16 cellular contexts compared by ENCODE assay signal in genomic region chr10:75284097-75284485, GRCh38. TPM values are rescaled to one million over a fixed set of nuclear protein-coding genes. Genes with fewer than 3 reads are reported as not detected.
DNase-seq lines count a peak whose midpoint lies in the region; ATAC-seq, FAIRE-seq and TF ChIP-seq lines count a peak whose summit lies in the region.
"Had no signal": no experiment of that assay in that cellular context is flagged by ENCODE, and none has a peak within 500 bp of the region (broad histone marks: within the 10 kb centered on the region; RNA-seq: fewer than 3 reads in every experiment).

No MANE protein-coding gene starts in this region.

- H3K27ac Mint-ChIP-seq in H9 (no peak overlapping the region), astrocyte (ENCODE audit: unreplicated experiment) (no peak overlapping the region)
- no peak overlapping the region for H3K27ac Mint-ChIP-seq in activated CD4-positive, alpha-beta memory T cell treated with anti-CD3 and anti-CD28 coated beads, Interleukin-2, amount 10 ng/mL, durations not matched to agents 7 days and 5 days
- H3K27ac Mint-ChIP-seq: activated CD8-positive, alpha-beta memory T cell treated with anti-CD3 and anti-CD28 coated beads, Interleukin-2, amount 10 ng/mL, durations not matched to agents 7 days and 5 days had no signal

- H3K4me3 Mint-ChIP-seq in H9: peak overlapping the region in 1 of 2 experiments; percentile 88; a peak in 3 of 5 replicates
- H3K4me3 Mint-ChIP-seq in astrocyte (ENCODE audit: unreplicated experiment): no peak overlapping the region
- H3K4me3 Mint-ChIP-seq in activated CD4-positive, alpha-beta memory T cell treated with anti-CD3 and anti-CD28 coated beads, Interleukin-2, amount 10 ng/mL, durations not matched to agents 7 days and 5 days: no peak overlapping the region
- H3K4me3 Mint-ChIP-seq: activated CD8-positive, alpha-beta memory T cell treated with anti-CD3 and anti-CD28 coated beads, Interleukin-2, amount 10 ng/mL, durations not matched to agents 7 days and 5 days; naive thymus-derived CD8-positive, alpha-beta T cell had no signal

- no peak overlapping the region for H2BK12ac ChIP-seq in H9 (ENCODE audit: insufficient read length, low read depth, low read length)

- H2BK20ac ChIP-seq in H9 (ENCODE audit: low read depth, low read length, poor library complexity, severe bottlenecking): no peak overlapping the region

- no peaks in the 10 kb centered on the region; the same call in 1 of the 2 replicates for H3K27me3 ChIP-seq in H9 (ENCODE audit: insufficient read depth, low read length)
- H3K27me3 ChIP-seq in astrocyte (ENCODE audit: insufficient read depth, low read length): peaks cover 11% of the 10 kb centered on the region
- H3K27me3 ChIP-seq in sigmoid colon: no peaks in the 10 kb centered on the region

- H3K18ac ChIP-seq in H9 (ENCODE audit: insufficient read length, low read depth, low read length): no peak overlapping the region

- H3K4me1 ChIP-seq in H9 (ENCODE audit: insufficient read depth, low read length) (peaks cover 3% of the 10 kb centered on the region; the same call in 1 of the 2 replicates), astrocyte (ENCODE audit: insufficient read depth, low read length) (no peaks in the 10 kb centered on the region), sigmoid colon (peaks cover 0 to 17% (median 15%) of the 10 kb centered on the region in 4 donors)
- H3K4me1 ChIP-seq: SJSA1 had no signal

- H3K9me3 ChIP-seq in H9 (ENCODE audit: control insufficient read depth, low read depth, low read length) (no peaks in the 10 kb centered on the region), astrocyte (ENCODE audit: insufficient read depth, low read depth, low read length) (no peaks in the 10 kb centered on the region), sigmoid colon (no peaks in the 10 kb centered on the region)
- H3K9me3 ChIP-seq: SJSA1 had no signal

- H3K79me1 ChIP-seq in H9 (ENCODE audit: insufficient read depth, low read depth, low read length, poor library complexity, severe bottlenecking): no peaks in the 10 kb centered on the region

- no peak overlapping the region for H3K27ac ChIP-seq in H9 (ENCODE audit: insufficient read length, low read depth, low read length)
- no peak overlapping the region for H3K27ac ChIP-seq in astrocyte (ENCODE audit: low read depth, low read length)
- peak overlapping the region; percentile 39 to 57 (median 41) for H3K27ac ChIP-seq in sigmoid colon
- H3K27ac ChIP-seq: SJSA1 had no signal

- no peak overlapping the region for H2BK15ac ChIP-seq in H9 (ENCODE audit: low read depth, low read length)

- no peak for TF ChIP-seq POLR2A in sigmoid colon (IDR thresholded peaks at IDR 0.05)

- WGBS in H9 (ENCODE audit: extremely low coverage, insufficient read length, low lambda C conversion rate): no CpG with 5 or more reads among the region's 5 CpGs
- 84 to 92% methylated on average over 5 of the region's 5 CpGs for WGBS in sigmoid colon, 2 donors

- intact Hi-C loops in sigmoid colon (cut with DNase I): no loop called here

- no peak overlapping the region for H4K8ac ChIP-seq in H9 (replicated peaks; ENCODE audit: insufficient read length, low read depth, low read length)

- DNase-seq in H9 (no peak), astrocyte (ENCODE audit: low read depth) (no peak), left lobe of liver (ENCODE audit: low spot score) (peak; percentile 3), sigmoid colon (no peak)
- DNase-seq in activated CD4-positive, alpha-beta memory T cell treated with anti-CD3 and anti-CD28 coated beads, Interleukin-2, amount 10 ng/mL, durations not matched to agents 7 days and 5 days: no peak
- DNase-seq: activated CD4-positive, CD25-positive, alpha-beta regulatory T cell treated with anti-CD3 and anti-CD28 coated beads, Interleukin-2, amount 50 U/mL, for 72 hours; activated CD8-positive, alpha-beta memory T cell treated with anti-CD3 and anti-CD28 coated beads, Interleukin-2, amount 10 ng/mL, durations not matched to agents 7 days and 5 days; activated effector memory CD4-positive, alpha-beta T cell treated with Interleukin-2 at 50 U/mL for 16 hours; amniotic stem cell; cerebellar nuclear complex; KBM-7; naive thymus-derived CD8-positive, alpha-beta T cell had no signal

- H3K9me3 Mint-ChIP-seq in H9: peaks cover 0 to 3% of the 10 kb centered on the region in 2 experiments; a peak in 1 of 5 replicates
- peaks cover 15% of the 10 kb centered on the region for H3K9me3 Mint-ChIP-seq in astrocyte (ENCODE audit: unreplicated experiment)
- H3K9me3 Mint-ChIP-seq in activated CD4-positive, alpha-beta memory T cell treated with anti-CD3 and anti-CD28 coated beads, Interleukin-2, amount 10 ng/mL, durations not matched to agents 7 days and 5 days: no peaks in the 10 kb centered on the region
- H3K9me3 Mint-ChIP-seq: naive thymus-derived CD8-positive, alpha-beta T cell had no signal

- no peak overlapping the region for H3K56ac ChIP-seq in H9 (ENCODE audit: insufficient read length, low read depth, low read length)

- H3T11ph ChIP-seq in H9 (ENCODE audit: low read length): no peak overlapping the region

- H3K9ac ChIP-seq in H9 (ENCODE audit: extremely low read depth, insufficient read length, low read length) (no peak overlapping the region), astrocyte (ENCODE audit: low read length) (no peak overlapping the region)

- FAIRE-seq in astrocyte (lab: Jason Lieb, UNC): no peak

- TF ChIP-seq CTCF in H9 (conservative IDR thresholded peaks at IDR 0.05) (no peak), astrocyte (IDR thresholded peaks at IDR 0.05; ENCODE audit: insufficient read depth, low read depth, low read length) (no peak), sigmoid colon (IDR thresholded peaks at IDR 0.05) (no peak)

- no peak for TF ChIP-seq EP300 in sigmoid colon (IDR thresholded peaks at IDR 0.05)

- H3K27me3 Mint-ChIP-seq in H9 (ENCODE audit: low read depth) (peaks cover 57% of the 10 kb centered on the region), astrocyte (ENCODE audit: low read depth, unreplicated experiment) (peaks cover 52% of the 10 kb centered on the region)
- peaks cover 22% of the 10 kb centered on the region for H3K27me3 Mint-ChIP-seq in activated CD4-positive, alpha-beta memory T cell treated with anti-CD3 and anti-CD28 coated beads, Interleukin-2, amount 10 ng/mL, durations not matched to agents 7 days and 5 days

- H2BK5ac ChIP-seq in H9 (ENCODE audit: insufficient read length, low read length): no peak overlapping the region

- ATAC-seq in left lobe of liver (no peak), HG03039 (IDR thresholded peaks at IDR 0.05; ENCODE audit: unreplicated experiment) (no peak), GM21737 (IDR thresholded peaks at IDR 0.05; ENCODE audit: unreplicated experiment) (no peak), HG03432 (IDR thresholded peaks at IDR 0.05; ENCODE audit: unreplicated experiment) (no peak)
- ATAC-seq: activated CD8-positive, alpha-beta memory T cell treated with anti-CD3 and anti-CD28 coated beads, Interleukin-2, amount 10 ng/mL, durations not matched to agents 7 days and 5 days; naive thymus-derived CD8-positive, alpha-beta T cell had no signal

- peak overlapping the region; percentile 91 for H3K4me2 ChIP-seq in H9 (ENCODE audit: insufficient read depth, insufficient read length, low read length)
- peak overlapping the region; percentile 54 for H3K4me2 ChIP-seq in astrocyte (ENCODE audit: low read length)

- H3K4me1 Mint-ChIP-seq in H9 (peaks cover 15 to 20% of the 10 kb centered on the region in 2 experiments), astrocyte (ENCODE audit: low read depth, unreplicated experiment) (peaks cover 8% of the 10 kb centered on the region)
- H3K4me1 Mint-ChIP-seq in activated CD4-positive, alpha-beta memory T cell treated with anti-CD3 and anti-CD28 coated beads, Interleukin-2, amount 10 ng/mL, durations not matched to agents 7 days and 5 days: no peaks in the 10 kb centered on the region
- H3K4me1 Mint-ChIP-seq: activated CD8-positive, alpha-beta memory T cell treated with anti-CD3 and anti-CD28 coated beads, Interleukin-2, amount 10 ng/mL, durations not matched to agents 7 days and 5 days had no signal

- no peak overlapping the region for H3K23ac ChIP-seq in H9 (ENCODE audit: insufficient read length, low read depth, low read length)

- no peaks in the 10 kb centered on the region for H4K20me1 ChIP-seq in H9 (ENCODE audit: control insufficient read depth, insufficient read depth, insufficient read length)
- H4K20me1 ChIP-seq in astrocyte (ENCODE audit: insufficient read depth, low read length): no peaks in the 10 kb centered on the region

- no peaks in the 10 kb centered on the region for H3K36me3 ChIP-seq in astrocyte (ENCODE audit: insufficient read depth, low read length)
- H3K36me3 ChIP-seq in sigmoid colon: no peaks in the 10 kb centered on the region
- H3K36me3 ChIP-seq: SJSA1 had no signal

- H2AFZ ChIP-seq in H9 (ENCODE audit: low read length): no peak overlapping the region
- peak overlapping the region; percentile 69 for H2AFZ ChIP-seq in astrocyte (ENCODE audit: low read depth, low read length)

- POLR2A ChIA-PET in activated CD4-positive, alpha-beta memory T cell treated with anti-CD3 and anti-CD28 coated beads, Interleukin-2, amount 10 ng/mL, durations not matched to agents 7 days and 5 days (lab: Charles Lee): no interaction called here

- no peak overlapping the region for H4K5ac ChIP-seq in H9 (ENCODE audit: insufficient read length, low read depth, low read length)

- H3K23me2 ChIP-seq in H9 (ENCODE audit: insufficient read length, low read depth, low read length, poor library complexity, severe bottlenecking): no peaks in the 10 kb centered on the region

- no peaks in the 10 kb centered on the region for H3K79me2 ChIP-seq in H9 (ENCODE audit: insufficient read depth, low read length)
- H3K79me2 ChIP-seq in astrocyte (ENCODE audit: insufficient read depth, low read length): no peaks in the 10 kb centered on the region

- H2BK120ac ChIP-seq in H9 (ENCODE audit: low read depth, low read length, poor library complexity, severe bottlenecking): no peak overlapping the region

- no peak overlapping the region for H3K4ac ChIP-seq in H9 (ENCODE audit: low read depth, low read length)

- no peaks in the 10 kb centered on the region for H3K36me3 Mint-ChIP-seq in H9 (ENCODE audit: insufficient read depth in 1 of 3, low read depth in 3 of 3)
- no peaks in the 10 kb centered on the region for H3K36me3 Mint-ChIP-seq in astrocyte (ENCODE audit: low read depth, unreplicated experiment)
- no peaks in the 10 kb centered on the region for H3K36me3 Mint-ChIP-seq in activated CD4-positive, alpha-beta memory T cell treated with anti-CD3 and anti-CD28 coated beads, Interleukin-2, amount 10 ng/mL, durations not matched to agents 7 days and 5 days (ENCODE audit: low read depth)
- H3K36me3 Mint-ChIP-seq: activated CD8-positive, alpha-beta memory T cell treated with anti-CD3 and anti-CD28 coated beads, Interleukin-2, amount 10 ng/mL, durations not matched to agents 7 days and 5 days; naive thymus-derived CD8-positive, alpha-beta T cell had no signal

- CTCF ChIA-PET in activated CD4-positive, alpha-beta memory T cell treated with anti-CD3 and anti-CD28 coated beads, Interleukin-2, amount 10 ng/mL, durations not matched to agents 7 days and 5 days (lab: Charles Lee): no interaction called here

- H3K4me3 ChIP-seq in astrocyte (ENCODE audit: insufficient read depth, low read depth, low read length): no peak overlapping the region
- no peak overlapping the region for H3K4me3 ChIP-seq in sigmoid colon
- H3K4me3 ChIP-seq: SJSA1 had no signal

- no peak overlapping the region for H4K91ac ChIP-seq in H9 (ENCODE audit: insufficient read length, low read depth, low read length)

- H3K14ac ChIP-seq in H9 (ENCODE audit: insufficient read depth, low read length): no peak overlapping the region

- H2AK5ac ChIP-seq in H9 (ENCODE audit: insufficient read length, low read length): no peak overlapping the region

RNA-seq across cellular contexts. Expression of gene COMTD1, which starts 48.3 kb away (rescaled TPM):
- 28.3 and 29.9 TPM in 2 replicates for total RNA-seq in H9 (2021)
- total RNA-seq in astrocyte: 17.1 and 18.3 TPM in 2 replicates
- 26.9 TPM for total RNA-seq in left lobe of liver
- 10 to 100 TPM in 2 of 4 donors, 1 to 10 TPM in 2; 7.8 to 11.4 (median 10.3) TPM for total RNA-seq in sigmoid colon
- polyA plus RNA-seq in sigmoid colon: 100 to 1,000 TPM in 2 of 3 donors, 10 to 100 TPM in 1; 56.5 to 147 (median 105) TPM
- 10 to 100 TPM; 34.2 to 34.8 TPM for total RNA-seq in activated CD4-positive, alpha-beta memory T cell treated with anti-CD3 and anti-CD28 coated beads, Interleukin-2, amount 10 ng/mL, durations not matched to agents 7 days and 5 days

Comparison
In these comparisons a context has a peak if more than half of its experiments do, and no peak if none do; other contexts are left out.
1. H3K27ac ChIP-seq: peak in sigmoid colon (4 of 4); none in H9 (single experiment) and astrocyte (single experiment).